Comparison of ENCODE assay signal across 1 cellular context in the genomic region with DNA sequence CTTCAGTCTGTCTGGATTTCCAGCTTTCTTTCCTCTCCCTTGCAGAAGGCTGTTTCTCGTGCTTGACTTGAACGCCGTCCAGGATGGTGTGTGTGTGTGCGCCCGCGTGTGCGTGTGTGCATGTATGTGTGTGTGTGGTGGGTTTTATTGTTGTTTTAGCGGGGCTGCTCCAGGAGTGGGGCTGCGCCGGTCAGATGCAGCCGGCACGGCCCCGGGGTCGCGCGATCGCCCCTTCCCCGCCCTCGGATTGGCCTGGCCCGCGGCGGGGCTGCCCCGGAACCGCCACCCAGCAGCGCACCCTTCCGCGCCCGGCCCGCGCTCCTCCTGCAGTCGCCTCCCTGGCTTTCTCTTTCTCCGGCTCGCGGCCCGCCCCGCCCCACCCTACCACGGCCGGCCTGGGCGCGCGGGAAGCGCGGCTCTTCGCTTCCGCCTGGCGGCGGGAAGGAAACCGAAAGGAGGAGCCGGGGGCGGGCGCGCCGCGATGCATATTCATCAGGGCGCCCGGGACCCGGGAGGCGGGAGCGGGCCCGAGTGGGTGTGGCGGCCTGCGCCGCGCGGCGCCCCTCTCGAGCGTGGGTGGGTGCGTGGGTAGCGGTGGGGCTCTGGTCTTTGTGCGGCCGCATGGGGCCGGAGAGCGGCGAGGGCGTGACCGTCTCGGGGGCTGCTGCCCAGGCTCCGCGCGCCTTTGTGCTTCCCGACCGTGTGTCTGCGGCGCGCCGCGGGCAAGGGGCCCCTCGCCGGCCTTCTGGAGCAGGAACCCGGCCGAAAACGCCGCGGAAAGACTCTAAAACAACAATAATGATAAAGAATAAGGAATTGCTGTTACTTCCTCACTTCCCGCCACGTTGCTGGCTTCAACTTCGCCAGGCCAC.
TF ChIP-seq lines count a peak whose summit lies in the region.

No MANE protein-coding gene starts in this region.

TF ChIP-seq in SK-N-SH, 30 proteins besides CTCF, POLR2A, EP300 and RAD21:
- no peak for TF ChIP-seq RFX5 (IDR thresholded peaks at IDR 0.05; ENCODE audit: low read length)
- TF ChIP-seq, protein P1, sequence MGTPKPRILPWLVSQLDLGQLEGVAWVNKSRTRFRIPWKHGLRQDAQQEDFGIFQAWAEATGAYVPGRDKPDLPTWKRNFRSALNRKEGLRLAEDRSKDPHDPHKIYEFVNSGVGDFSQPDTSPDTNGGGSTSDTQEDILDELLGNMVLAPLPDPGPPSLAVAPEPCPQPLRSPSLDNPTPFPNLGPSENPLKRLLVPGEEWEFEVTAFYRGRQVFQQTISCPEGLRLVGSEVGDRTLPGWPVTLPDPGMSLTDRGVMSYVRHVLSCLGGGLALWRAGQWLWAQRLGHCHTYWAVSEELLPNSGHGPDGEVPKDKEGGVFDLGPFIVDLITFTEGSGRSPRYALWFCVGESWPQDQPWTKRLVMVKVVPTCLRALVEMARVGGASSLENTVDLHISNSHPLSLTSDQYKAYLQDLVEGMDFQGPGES (IDR thresholded peaks at IDR 0.05; ENCODE audit: low read depth, low read length) = no peak
- TF ChIP-seq FOXJ3 (CRISPR knock-in tag; IDR thresholded peaks at IDR 0.05) = no peak
- TF ChIP-seq TEAD4 (IDR thresholded peaks at IDR 0.05; ENCODE audit: borderline replicate concordance, insufficient read depth) = peak; percentile 54; the same call in 1 of the 2 replicates
- TF ChIP-seq, protein P2, sequence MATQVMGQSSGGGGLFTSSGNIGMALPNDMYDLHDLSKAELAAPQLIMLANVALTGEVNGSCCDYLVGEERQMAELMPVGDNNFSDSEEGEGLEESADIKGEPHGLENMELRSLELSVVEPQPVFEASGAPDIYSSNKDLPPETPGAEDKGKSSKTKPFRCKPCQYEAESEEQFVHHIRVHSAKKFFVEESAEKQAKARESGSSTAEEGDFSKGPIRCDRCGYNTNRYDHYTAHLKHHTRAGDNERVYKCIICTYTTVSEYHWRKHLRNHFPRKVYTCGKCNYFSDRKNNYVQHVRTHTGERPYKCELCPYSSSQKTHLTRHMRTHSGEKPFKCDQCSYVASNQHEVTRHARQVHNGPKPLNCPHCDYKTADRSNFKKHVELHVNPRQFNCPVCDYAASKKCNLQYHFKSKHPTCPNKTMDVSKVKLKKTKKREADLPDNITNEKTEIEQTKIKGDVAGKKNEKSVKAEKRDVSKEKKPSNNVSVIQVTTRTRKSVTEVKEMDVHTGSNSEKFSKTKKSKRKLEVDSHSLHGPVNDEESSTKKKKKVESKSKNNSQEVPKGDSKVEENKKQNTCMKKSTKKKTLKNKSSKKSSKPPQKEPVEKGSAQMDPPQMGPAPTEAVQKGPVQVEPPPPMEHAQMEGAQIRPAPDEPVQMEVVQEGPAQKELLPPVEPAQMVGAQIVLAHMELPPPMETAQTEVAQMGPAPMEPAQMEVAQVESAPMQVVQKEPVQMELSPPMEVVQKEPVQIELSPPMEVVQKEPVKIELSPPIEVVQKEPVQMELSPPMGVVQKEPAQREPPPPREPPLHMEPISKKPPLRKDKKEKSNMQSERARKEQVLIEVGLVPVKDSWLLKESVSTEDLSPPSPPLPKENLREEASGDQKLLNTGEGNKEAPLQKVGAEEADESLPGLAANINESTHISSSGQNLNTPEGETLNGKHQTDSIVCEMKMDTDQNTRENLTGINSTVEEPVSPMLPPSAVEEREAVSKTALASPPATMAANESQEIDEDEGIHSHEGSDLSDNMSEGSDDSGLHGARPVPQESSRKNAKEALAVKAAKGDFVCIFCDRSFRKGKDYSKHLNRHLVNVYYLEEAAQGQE (IDR thresholded peaks at IDR 0.05; ENCODE audit: low read depth, low read length) = no peak
- TF ChIP-seq GATA2 (CRISPR knock-in tag; IDR thresholded peaks at IDR 0.05) = no peak
- peak; percentile 71; the same call in 1 of the 2 replicates for TF ChIP-seq SIN3A (IDR thresholded peaks at IDR 0.05; ENCODE audit: borderline replicate concordance, low read depth, low read length)
- TF ChIP-seq, protein P3, sequence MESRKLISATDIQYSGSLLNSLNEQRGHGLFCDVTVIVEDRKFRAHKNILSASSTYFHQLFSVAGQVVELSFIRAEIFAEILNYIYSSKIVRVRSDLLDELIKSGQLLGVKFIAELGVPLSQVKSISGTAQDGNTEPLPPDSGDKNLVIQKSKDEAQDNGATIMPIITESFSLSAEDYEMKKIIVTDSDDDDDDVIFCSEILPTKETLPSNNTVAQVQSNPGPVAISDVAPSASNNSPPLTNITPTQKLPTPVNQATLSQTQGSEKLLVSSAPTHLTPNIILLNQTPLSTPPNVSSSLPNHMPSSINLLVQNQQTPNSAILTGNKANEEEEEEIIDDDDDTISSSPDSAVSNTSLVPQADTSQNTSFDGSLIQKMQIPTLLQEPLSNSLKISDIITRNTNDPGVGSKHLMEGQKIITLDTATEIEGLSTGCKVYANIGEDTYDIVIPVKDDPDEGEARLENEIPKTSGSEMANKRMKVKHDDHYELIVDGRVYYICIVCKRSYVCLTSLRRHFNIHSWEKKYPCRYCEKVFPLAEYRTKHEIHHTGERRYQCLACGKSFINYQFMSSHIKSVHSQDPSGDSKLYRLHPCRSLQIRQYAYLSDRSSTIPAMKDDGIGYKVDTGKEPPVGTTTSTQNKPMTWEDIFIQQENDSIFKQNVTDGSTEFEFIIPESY (IDR thresholded peaks at IDR 0.05; ENCODE audit: borderline replicate concordance, low read depth) = no peak; the same call in 1 of the 2 replicates
- TF ChIP-seq POLR2AphosphoS5 (IDR thresholded peaks at IDR 0.05; ENCODE audit: low read depth, low read length) = peak; percentile 30
- no peak for TF ChIP-seq YY1 (IDR thresholded peaks at IDR 0.05; ENCODE audit: low read depth)
- peak; percentile 34; the same call in 1 of the 2 replicates for TF ChIP-seq SMC3 (IDR thresholded peaks at IDR 0.05; ENCODE audit: low read depth, low read length)
- TF ChIP-seq TAF1 (IDR thresholded peaks at IDR 0.05; ENCODE audit: borderline replicate concordance, low read depth, low read length) = peak; percentile 61; the same call in 1 of the 2 replicates
- TF ChIP-seq RXRA (IDR thresholded peaks at IDR 0.05; ENCODE audit: borderline replicate concordance, low read depth) = peak; percentile 8; the same call in 1 of the 2 replicates
- TF ChIP-seq NRF1 (IDR thresholded peaks at IDR 0.05; ENCODE audit: low read depth, low read length) = peak; percentile 8; the same call in 1 of the 2 replicates
- TF ChIP-seq FOXM1 (IDR thresholded peaks at IDR 0.05; ENCODE audit: low read depth) = no peak; the same call in 1 of the 2 replicates
- no peak for TF ChIP-seq FOSL2 (IDR thresholded peaks at IDR 0.05; ENCODE audit: borderline replicate concordance, low read depth)
- peak; percentile 52 for TF ChIP-seq MXI1 (IDR thresholded peaks at IDR 0.05; ENCODE audit: low read depth, low read length)
- TF ChIP-seq ELF1 (IDR thresholded peaks at IDR 0.05) = 0 out of 2 replicates have a peak, but pooled peaks have one; percentile 23
- TF ChIP-seq, protein P4, sequence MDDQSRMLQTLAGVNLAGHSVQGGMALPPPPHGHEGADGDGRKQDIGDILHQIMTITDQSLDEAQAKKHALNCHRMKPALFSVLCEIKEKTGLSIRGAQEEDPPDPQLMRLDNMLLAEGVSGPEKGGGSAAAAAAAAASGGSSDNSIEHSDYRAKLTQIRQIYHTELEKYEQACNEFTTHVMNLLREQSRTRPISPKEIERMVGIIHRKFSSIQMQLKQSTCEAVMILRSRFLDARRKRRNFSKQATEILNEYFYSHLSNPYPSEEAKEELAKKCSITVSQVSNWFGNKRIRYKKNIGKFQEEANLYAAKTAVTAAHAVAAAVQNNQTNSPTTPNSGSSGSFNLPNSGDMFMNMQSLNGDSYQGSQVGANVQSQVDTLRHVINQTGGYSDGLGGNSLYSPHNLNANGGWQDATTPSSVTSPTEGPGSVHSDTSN (IDR thresholded peaks at IDR 0.05) = no peak; the same call in 1 of the 2 replicates
- TF ChIP-seq, protein P5, sequence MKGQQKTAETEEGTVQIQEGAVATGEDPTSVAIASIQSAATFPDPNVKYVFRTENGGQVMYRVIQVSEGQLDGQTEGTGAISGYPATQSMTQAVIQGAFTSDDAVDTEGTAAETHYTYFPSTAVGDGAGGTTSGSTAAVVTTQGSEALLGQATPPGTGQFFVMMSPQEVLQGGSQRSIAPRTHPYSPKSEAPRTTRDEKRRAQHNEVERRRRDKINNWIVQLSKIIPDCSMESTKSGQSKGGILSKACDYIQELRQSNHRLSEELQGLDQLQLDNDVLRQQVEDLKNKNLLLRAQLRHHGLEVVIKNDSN (IDR thresholded peaks at IDR 0.05; ENCODE audit: borderline replicate concordance, low read depth) = peak; percentile 1; the same call in 1 of the 2 replicates
- TF ChIP-seq RCOR1 (IDR thresholded peaks at IDR 0.05; ENCODE audit: low read length) = peak; percentile 31; the same call in 1 of the 2 replicates
- TF ChIP-seq, protein P6, sequence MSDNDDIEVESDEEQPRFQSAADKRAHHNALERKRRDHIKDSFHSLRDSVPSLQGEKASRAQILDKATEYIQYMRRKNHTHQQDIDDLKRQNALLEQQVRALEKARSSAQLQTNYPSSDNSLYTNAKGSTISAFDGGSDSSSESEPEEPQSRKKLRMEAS (IDR thresholded peaks at IDR 0.05; ENCODE audit: low read depth) = peak; percentile 69
- no peak; the same call in 1 of the 2 replicates for TF ChIP-seq GABPA (IDR thresholded peaks at IDR 0.05; ENCODE audit: low read depth)
- TF ChIP-seq, protein P7, sequence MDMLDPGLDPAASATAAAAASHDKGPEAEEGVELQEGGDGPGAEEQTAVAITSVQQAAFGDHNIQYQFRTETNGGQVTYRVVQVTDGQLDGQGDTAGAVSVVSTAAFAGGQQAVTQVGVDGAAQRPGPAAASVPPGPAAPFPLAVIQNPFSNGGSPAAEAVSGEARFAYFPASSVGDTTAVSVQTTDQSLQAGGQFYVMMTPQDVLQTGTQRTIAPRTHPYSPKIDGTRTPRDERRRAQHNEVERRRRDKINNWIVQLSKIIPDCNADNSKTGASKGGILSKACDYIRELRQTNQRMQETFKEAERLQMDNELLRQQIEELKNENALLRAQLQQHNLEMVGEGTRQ (IDR thresholded peaks at IDR 0.05; ENCODE audit: borderline replicate concordance, low read depth, low read length) = no peak
- peak; percentile 34 for TF ChIP-seq CHD2 (IDR thresholded peaks at IDR 0.05; ENCODE audit: low read length, partially characterized antibody)
- peak; percentile 77 for TF ChIP-seq NFIC (IDR thresholded peaks at IDR 0.05; ENCODE audit: borderline replicate concordance)
- TF ChIP-seq EZH2phosphoT487 (IDR thresholded peaks at IDR 0.05; ENCODE audit: borderline replicate concordance, low read depth) = no peak
- TF ChIP-seq MEF2A (IDR thresholded peaks at IDR 0.05; ENCODE audit: borderline replicate concordance, low read depth) = no peak
- no peak for TF ChIP-seq JUND (IDR thresholded peaks at IDR 0.05)
- TF ChIP-seq TCF12 (IDR thresholded peaks at IDR 0.05) = 0 out of 2 replicates have a peak, but pooled peaks have one; percentile 8
